Comparison of ENCODE assay signal across 1 cellular context in genomic region chr1:36486436-36487335, GRCh38.
TF ChIP-seq lines count a peak whose summit lies in the region.

No MANE protein-coding gene starts in this region.

TF ChIP-seq in GM23338, 12 proteins besides CTCF, POLR2A, EP300 and RAD21 (continued from another document):
- no peak for TF ChIP-seq ZNF114 (CRISPR knock-in tag; IDR thresholded peaks at IDR 0.05)
